In genomic region chr20:17443326-17443858, GRCh38 we compare ENCODE assay signal across 22 cellular contexts.
"Had no signal": no experiment of that assay in that cellular context is flagged by ENCODE, and none has a peak within 500 bp of the region (broad histone marks: within the 10 kb centered on the region; RNA-seq: fewer than 3 reads in every experiment).

No MANE protein-coding gene starts in this region.

- H3K4me1 Mint-ChIP-seq: memory B cell; mesothelial cell of epicardium; natural killer cell; stimulated activated effector memory CD8-positive, alpha-beta T cell treated with anti-CD3 and anti-CD28 coated beads, Interleukin-12 subunit alpha, Interleukin-12 subunit beta, amount 100 ng/mL, for 72 hours had no signal

- DNase-seq: effector CD4-positive, alpha-beta T cell; gastrocnemius medialis; kidney; left cardiac atrium; left ventricle myocardium inferior; lower lobe of right lung; natural killer cell; occipital lobe; psoas muscle; retina; right lobe of liver; stimulated activated CD4-positive, alpha-beta T cell treated with anti-CD3 and anti-CD28 coated beads, Interleukin-4, amount 100 ng/mL, for 1 hour; stimulated activated CD8-positive, alpha-beta memory T cell treated with anti-CD3 and anti-CD28 coated beads, Interleukin-4, amount 100 ng/mL, for 48 hours; stimulated activated naive CD8-positive, alpha-beta T cell treated with anti-CD3 and anti-CD28 coated beads, Interleukin-15, Interleukin-2, amounts not matched to agents 100 U/mL and 50 U/mL, for 24 hours; thyroid gland had no signal

- H3K9me3 ChIP-seq: gastrocnemius medialis, lower lobe of right lung, psoas muscle, right lobe of liver, suprapubic skin, thyroid gland had no signal

- H2AFZ ChIP-seq: parathyroid adenoma had no signal

- H3K36me3 Mint-ChIP-seq: memory B cell; mesothelial cell of epicardium; natural killer cell; stimulated activated effector memory CD8-positive, alpha-beta T cell treated with anti-CD3 and anti-CD28 coated beads, Interleukin-12 subunit alpha, Interleukin-12 subunit beta, amount 100 ng/mL, for 72 hours; type B pancreatic cell had no signal

- H3K4me1 ChIP-seq: gastrocnemius medialis, left ventricle myocardium inferior, lower lobe of right lung, parathyroid adenoma, psoas muscle, right lobe of liver, suprapubic skin, thyroid gland had no signal

- H3K27me3 ChIP-seq: right lobe of liver, thyroid gland had no signal

- H3K27ac ChIP-seq: coronary artery, gastrocnemius medialis, left ventricle myocardium inferior, lower lobe of right lung, parathyroid adenoma, psoas muscle, right lobe of liver, suprapubic skin, thyroid gland had no signal

- ATAC-seq: gastrocnemius medialis; left cardiac atrium; lower lobe of right lung; natural killer cell; psoas muscle; right lobe of liver; stimulated activated effector memory CD8-positive, alpha-beta T cell treated with anti-CD3 and anti-CD28 coated beads, Interleukin-12 subunit alpha, Interleukin-12 subunit beta, amount 100 ng/mL, for 72 hours; stimulated activated naive CD8-positive, alpha-beta T cell treated with anti-CD3 and anti-CD28 coated beads, Interleukin-15, Interleukin-2, amounts not matched to agents 100 U/mL and 50 U/mL, for 24 hours had no signal

- H3K36me3 ChIP-seq: gastrocnemius medialis, left ventricle myocardium inferior, lower lobe of right lung, right lobe of liver, suprapubic skin, thyroid gland had no signal

- H3K9me3 Mint-ChIP-seq: natural killer cell, type B pancreatic cell had no signal

- H3K79me2 ChIP-seq: parathyroid adenoma had no signal

- H3K4me3 Mint-ChIP-seq: memory B cell; mesothelial cell of epicardium; natural killer cell; stimulated activated effector memory CD8-positive, alpha-beta T cell treated with anti-CD3 and anti-CD28 coated beads, Interleukin-12 subunit alpha, Interleukin-12 subunit beta, amount 100 ng/mL, for 72 hours; type B pancreatic cell had no signal

- H3K27ac Mint-ChIP-seq: memory B cell; mesothelial cell of epicardium; natural killer cell; stimulated activated effector memory CD8-positive, alpha-beta T cell treated with anti-CD3 and anti-CD28 coated beads, Interleukin-12 subunit alpha, Interleukin-12 subunit beta, amount 100 ng/mL, for 72 hours; type B pancreatic cell had no signal

- H3K4me3 ChIP-seq: coronary artery, gastrocnemius medialis, left ventricle myocardium inferior, lower lobe of right lung, psoas muscle, right lobe of liver, suprapubic skin, thyroid gland had no signal
